14 cellular contexts compared by ENCODE assay signal in the genomic region with DNA sequence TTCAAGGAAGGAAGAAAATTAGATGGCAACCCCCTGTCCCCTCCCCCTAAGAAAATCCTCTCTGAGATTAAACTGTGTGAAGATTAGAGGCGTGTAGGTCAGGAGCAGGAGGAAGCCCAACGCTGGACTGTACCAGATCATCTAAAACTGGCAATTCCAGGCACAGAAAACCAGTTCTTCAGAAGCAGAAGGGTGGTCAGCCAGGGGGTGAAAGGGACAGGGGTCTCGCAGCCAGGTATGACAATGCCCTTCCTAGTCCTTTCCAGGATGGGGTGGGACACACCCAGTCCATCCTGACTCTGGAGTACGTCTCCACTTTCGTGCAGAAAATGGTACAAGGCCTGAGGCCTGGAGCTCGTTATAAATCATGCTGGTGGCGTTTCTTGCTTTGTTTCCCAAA. TPM values are rescaled to one million over a fixed set of nuclear protein-coding genes. Genes with fewer than 3 reads are reported as not detected.
A peak's percentile ranks its signal among the peaks of the same experiment; 100 is the strongest.
DNase-seq lines count a peak whose midpoint lies in the region; ATAC-seq and TF ChIP-seq lines count a peak whose summit lies in the region.
"Had no signal": no experiment of that assay in that cellular context is flagged by ENCODE, and none has a peak within 500 bp of the region (broad histone marks: within the 10 kb centered on the region; RNA-seq: fewer than 3 reads in every experiment).

No MANE protein-coding gene starts in this region.

- H3K4me1 Mint-ChIP-seq in effector memory CD8-positive, alpha-beta T cell (ENCODE audit: low read depth in 2 of 2): peaks cover 40 to 71% of the 10 kb centered on the region in 2 donors

- H3K27ac Mint-ChIP-seq in effector memory CD8-positive, alpha-beta T cell: peak overlapping the region; percentile 99 to 100

- peak overlapping the region; percentile 84 for H3K4me2 ChIP-seq in OCI-LY7 (ENCODE audit: low read length)

- peak overlapping the region; percentile 98 to 99 for H3K4me3 Mint-ChIP-seq in effector memory CD8-positive, alpha-beta T cell

- no TSS peak for BruUV-seq in OCI-LY7 (replicated peaks; lab: Mats Ljungman, UMichigan)

- intact Hi-C loops in OCI-LY7 (cut with micrococcal nuclease; ENCODE audit: unreplicated experiment): loop anchor here (5.0 to 10.0 kb wide), 3 partner anchors 321 to 1019 kb away; a partner anchor contains a TSS

- TF ChIP-seq POLR2A in GM10847 (IDR thresholded peaks at IDR 0.05; ENCODE audit: extremely low read depth, insufficient read length): peak; percentile 6

- peak overlapping the region; percentile 79 for H3K4me3 ChIP-seq in OCI-LY7 (ENCODE audit: low read depth, low read length, poor library complexity, severe bottlenecking)
- H3K4me3 ChIP-seq: dorsolateral prefrontal cortex, gastrocnemius medialis had no signal

- POLR2A ChIA-PET in OCI-LY7 (lab: Charles Lee): interaction anchor here (0.8 to 17.3 kb wide), 5 partner anchors 7 to 113 kb away, joined by 3 to 212 read pairs (median 31); no protein-coding TSS in a partner anchor

- peaks cover 17% of the 10 kb centered on the region for H3K36me3 ChIP-seq in OCI-LY7 (ENCODE audit: insufficient read depth, low read length)
- H3K36me3 ChIP-seq: gastrocnemius medialis had no signal

- peak overlapping the region; percentile 100 for H3K27ac ChIP-seq in 22Rv1
- H3K27ac ChIP-seq in OCI-LY7 (ENCODE audit: low read depth, low read length, poor library complexity, severe bottlenecking): peak overlapping the region; percentile 93
- H3K27ac ChIP-seq: dorsolateral prefrontal cortex, gastrocnemius medialis had no signal

- no peaks in the 10 kb centered on the region for H3K9me3 ChIP-seq in OCI-LY7 (ENCODE audit: low read length)
- H3K9me3 ChIP-seq: gastrocnemius medialis had no signal

- CTCF ChIA-PET in OCI-LY7 (lab: Charles Lee; ENCODE audit: unreplicated experiment): interaction anchor here (1.0 kb wide), 2 partner anchors 10 kb away, joined by 3 read pairs; no protein-coding TSS in a partner anchor

- ATAC-seq in effector memory CD8-positive, alpha-beta T cell (replicated peaks): no peak
- ATAC-seq in GM21360 (IDR thresholded peaks at IDR 0.05; ENCODE audit: unreplicated experiment) (no peak), HG03354 (IDR thresholded peaks at IDR 0.05; ENCODE audit: poor library complexity, severe bottlenecking, unreplicated experiment) (no peak)
- ATAC-seq: gastrocnemius medialis, HCT116 had no signal

- peaks cover 2% of the 10 kb centered on the region; the same call in 1 of the 2 replicates for H4K20me1 ChIP-seq in OCI-LY7 (ENCODE audit: insufficient read depth, low read length)

- no peaks in the 10 kb centered on the region for H3K9me3 Mint-ChIP-seq in effector memory CD8-positive, alpha-beta T cell
- H3K9me3 Mint-ChIP-seq: nephron progenitor cell had no signal

- no peaks in the 10 kb centered on the region for H3K27me3 Mint-ChIP-seq in effector memory CD8-positive, alpha-beta T cell

- DNase-seq in OCI-LY7 (ENCODE audit: low spot score) (no peak), DMS114 treated with DMSO at 0.1 percent for 48 hours (lab: John Stamatoyannopoulos, UW; ENCODE audit: unreplicated experiment) (no peak), NCI-H2081 treated with DMSO at 0.1 percent for 48 hours (lab: John Stamatoyannopoulos, UW) (no peak)
- no peak for DNase-seq in effector memory CD8-positive, alpha-beta T cell
- DNase-seq: C1 segment of cervical spinal cord, dorsolateral prefrontal cortex, gastrocnemius medialis, NCI-H2029 treated with DMSO at 0.1 percent for 48 hours, nephron progenitor cell had no signal

- H3K79me2 ChIP-seq in OCI-LY7 (ENCODE audit: insufficient read depth, low read depth, low read length): peaks cover 74% of the 10 kb centered on the region

- H3K9me2 ChIP-seq in OCI-LY7 (ENCODE audit: insufficient read depth, low read length): no peaks in the 10 kb centered on the region

- TF ChIP-seq CTCF in 22Rv1 (IDR thresholded peaks at IDR 0.05): no peak
- TF ChIP-seq CTCF in OCI-LY7 (conservative IDR thresholded peaks at IDR 0.05; ENCODE audit: low read length): no peak

- H2AFZ ChIP-seq in OCI-LY7 (ENCODE audit: low read length): no peak overlapping the region; the same call in 1 of the 2 replicates

- H3K36me3 Mint-ChIP-seq in effector memory CD8-positive, alpha-beta T cell (ENCODE audit: insufficient read depth): peaks cover 51% of the 10 kb centered on the region

- H3K4me1 ChIP-seq in OCI-LY7 (ENCODE audit: insufficient read depth, low read length, poor library complexity, severe bottlenecking): peaks cover 71% of the 10 kb centered on the region
- H3K4me1 ChIP-seq: gastrocnemius medialis had no signal

RNA-seq across cellular contexts. Expression of a gene that starts 3.3 kb away (rescaled TPM):
- 35.5 and 38.2 TPM in 2 replicates for total RNA-seq in OCI-LY7 (2014; rRNA removed; shearing (Covaris generic))
- total RNA-seq in OCI-LY7 (2022): 83.2 and 87.4 TPM in 2 replicates
